In genomic region chr6:6494677-6495076, GRCh38 we compare ENCODE assay signal across 1 cellular context.
TF ChIP-seq lines count a peak whose summit lies in the region.

No MANE protein-coding gene starts in this region.

TF ChIP-seq in SK-N-SH, 30 proteins besides CTCF, POLR2A, EP300 and RAD21 (continued from another document):
- no peak for TF ChIP-seq ZBTB33 (IDR thresholded peaks at IDR 0.05; ENCODE audit: borderline replicate concordance, low read depth)
- no peak for TF ChIP-seq REST (IDR thresholded peaks at IDR 0.05; ENCODE audit: low read depth, low read length)
- TF ChIP-seq MAX (IDR thresholded peaks at IDR 0.05; ENCODE audit: low read depth), result no peak
- no peak for TF ChIP-seq RXRA (IDR thresholded peaks at IDR 0.05; ENCODE audit: borderline replicate concordance, low read depth)
- TF ChIP-seq GABPA (IDR thresholded peaks at IDR 0.05; ENCODE audit: low read depth), result no peak
- no peak for TF ChIP-seq TCF12 (IDR thresholded peaks at IDR 0.05)
